In the genomic region with DNA sequence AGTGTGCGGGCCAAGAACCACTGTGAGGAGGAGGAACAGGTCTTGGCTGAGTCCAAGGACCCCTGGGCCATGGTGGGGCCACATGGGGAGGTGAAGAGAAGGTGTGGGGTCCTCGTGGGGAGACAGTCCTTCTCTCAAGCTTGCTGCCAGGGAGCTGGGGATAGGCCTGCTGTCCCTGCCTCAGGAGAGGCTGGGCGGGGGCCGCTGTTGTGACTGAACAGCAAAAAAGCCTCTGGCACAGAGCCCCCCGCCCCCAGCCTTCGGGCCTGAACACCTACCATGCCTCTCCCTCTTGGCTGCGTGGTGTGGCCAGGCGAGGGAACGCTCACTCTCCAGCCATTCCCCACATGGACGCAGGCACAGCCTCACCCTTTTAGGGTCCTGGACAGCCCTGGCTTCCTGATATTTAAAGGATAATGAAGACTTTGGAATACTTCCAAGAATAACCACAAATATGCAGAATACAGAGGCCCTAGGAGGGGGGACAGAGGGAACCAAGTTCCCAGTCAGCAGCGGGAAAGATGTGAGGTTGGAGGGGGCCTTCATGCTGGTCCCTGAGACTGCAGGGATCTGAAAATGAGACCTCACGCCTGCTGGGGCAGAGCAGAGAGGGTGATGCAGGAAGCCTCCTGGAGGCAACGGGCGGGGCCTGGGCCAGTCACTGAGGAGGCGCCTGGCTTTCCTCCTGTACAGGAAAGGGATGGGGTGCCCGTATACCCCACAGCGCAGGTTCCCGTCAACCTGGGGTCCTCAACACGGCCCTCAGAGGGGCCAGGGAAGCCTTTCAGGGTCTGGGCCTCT, we compare ENCODE assay signal across 15 cellular contexts.
DNase-seq lines count a peak whose midpoint lies in the region; ATAC-seq and TF ChIP-seq lines count a peak whose summit lies in the region.
"Had no signal": no experiment of that assay in that cellular context is flagged by ENCODE, and none has a peak within 500 bp of the region (broad histone marks: within the 10 kb centered on the region; RNA-seq: fewer than 3 reads in every experiment).

No MANE protein-coding gene starts in this region.

- no peaks in the 10 kb centered on the region for H3K9me3 Mint-ChIP-seq in neural crest cell
- H3K9me3 Mint-ChIP-seq in activated T-helper 17 cell treated with anti-CD3 and anti-CD28 coated beads, Interleukin-2, amount 50 U/mL, for 72 hours, result no peaks in the 10 kb centered on the region

- peak overlapping the region; percentile 95; the same call in 1 of the 2 replicates for H3K4me2 ChIP-seq in BLaER1

- H3K4me1 Mint-ChIP-seq in neural crest cell, result peaks cover 3% of the 10 kb centered on the region
- H3K4me1 Mint-ChIP-seq in activated T-helper 17 cell treated with anti-CD3 and anti-CD28 coated beads, Interleukin-2, amount 50 U/mL, for 72 hours, result peaks cover 4% of the 10 kb centered on the region

- peaks cover 85% of the 10 kb centered on the region for H3K36me3 ChIP-seq in BLaER1

- H3K9ac ChIP-seq in BLaER1, result peak overlapping the region; percentile 3; the same call in 1 of the 2 replicates
- H3K9ac ChIP-seq: parathyroid adenoma had no signal

- H3K4me1 ChIP-seq in BLaER1, result peaks cover 46% of the 10 kb centered on the region
- H3K4me1 ChIP-seq: parathyroid adenoma had no signal

- no peaks in the 10 kb centered on the region for H3K27me3 Mint-ChIP-seq in neural crest cell (ENCODE audit: low read depth)
- no peaks in the 10 kb centered on the region for H3K27me3 Mint-ChIP-seq in activated T-helper 17 cell treated with anti-CD3 and anti-CD28 coated beads, Interleukin-2, amount 50 U/mL, for 72 hours
- H3K27me3 Mint-ChIP-seq: T-helper 17 cell had no signal

- ATAC-seq in activated T-helper 17 cell treated with anti-CD3 and anti-CD28 coated beads, Interleukin-2, amount 50 U/mL, for 72 hours (replicated peaks), result no peak
- ATAC-seq: T-helper 17 cell had no signal

- H3K4me3 ChIP-seq in BLaER1 (no peak overlapping the region), choroid plexus epithelial cell (ENCODE audit: low read depth, low read length) (no peak overlapping the region)

- no peaks in the 10 kb centered on the region for H3K36me3 Mint-ChIP-seq in neural crest cell (ENCODE audit: low read depth)
- peaks cover 7% of the 10 kb centered on the region for H3K36me3 Mint-ChIP-seq in activated T-helper 17 cell treated with anti-CD3 and anti-CD28 coated beads, Interleukin-2, amount 50 U/mL, for 72 hours (ENCODE audit: low read depth)

- no peaks in the 10 kb centered on the region for H3K9me3 ChIP-seq in BLaER1

- peak overlapping the region; percentile 36 for H3K27ac Mint-ChIP-seq in neural crest cell (ENCODE audit: unreplicated experiment)
- H3K27ac Mint-ChIP-seq in activated T-helper 17 cell treated with anti-CD3 and anti-CD28 coated beads, Interleukin-2, amount 50 U/mL, for 72 hours, result no peak overlapping the region
- H3K27ac Mint-ChIP-seq: T-helper 17 cell had no signal

- H3K4me3 Mint-ChIP-seq in neural crest cell, result no peak overlapping the region
- no peak overlapping the region for H3K4me3 Mint-ChIP-seq in activated T-helper 17 cell treated with anti-CD3 and anti-CD28 coated beads, Interleukin-2, amount 50 U/mL, for 72 hours
- H3K4me3 Mint-ChIP-seq: T-helper 17 cell had no signal

- DNase-seq in LHCN-M2 (ENCODE audit: low read depth) (peak; percentile 52), choroid plexus epithelial cell (ENCODE audit: low read depth) (peak; percentile 87), neural crest cell (ENCODE audit: low read depth, low spot score) (no peak), COLO668 (lab: John Stamatoyannopoulos, UW; ENCODE audit: unreplicated experiment) (no peak), NCI-H2227 treated with DMSO at 0.1 percent for 48 hours (lab: John Stamatoyannopoulos, UW) (no peak), DMS153 (lab: John Stamatoyannopoulos, UW) (no peak)
- DNase-seq: Calu3; left cardiac atrium; NCI-H1417 treated with DMSO at 0.1 percent for 48 hours; NK-92 treated with Interleukin-12 subunit alpha and Interleukin-12 subunit beta, amount 100 ng/mL, for 24 hours; T-helper 17 cell had no signal

- peak overlapping the region; percentile 35; the same call in 1 of the 2 replicates for H3K27ac ChIP-seq in BLaER1
- H3K27ac ChIP-seq: epithelial cell of prostate, parathyroid adenoma had no signal

- no peaks in the 10 kb centered on the region for H3K27me3 ChIP-seq in BLaER1

- H4K20me1 ChIP-seq in BLaER1, result no peaks in the 10 kb centered on the region; the same call in 1 of the 2 replicates

- no peak for TF ChIP-seq CTCF in choroid plexus epithelial cell (conservative IDR thresholded peaks at IDR 0.05; ENCODE audit: low read depth, low read length)
- TF ChIP-seq CTCF in neural crest cell (conservative IDR thresholded peaks at IDR 0.05), result no peak

Comparison
In these comparisons a context has a peak if more than half of its experiments do, and no peak if none do; other contexts are left out.
1. DNase-seq: peak in LHCN-M2 (single experiment) and choroid plexus epithelial cell (single experiment); none in neural crest cell (single experiment), COLO668 (single experiment), NCI-H2227 treated with DMSO at 0.1 percent for 48 hours (single experiment) and DMS153 (single experiment).